ENCODE assay signal across 9 cellular contexts in genomic region chr5:123371575-123372179, GRCh38. TPM values are rescaled to one million over a fixed set of nuclear protein-coding genes. Genes with fewer than 3 reads are reported as not detected.
DNase-seq lines count a peak whose midpoint lies in the region; ATAC-seq, FAIRE-seq and TF ChIP-seq lines count a peak whose summit lies in the region.
"Had no signal": no experiment of that assay in that cellular context is flagged by ENCODE, and none has a peak within 500 bp of the region (broad histone marks: within the 10 kb centered on the region; RNA-seq: fewer than 3 reads in every experiment).

No MANE protein-coding gene starts in this region.

- BruUV-seq in PC-3 (replicated peaks; lab: Mats Ljungman, UMichigan): no TSS peak

- peak; percentile 26 for DNase-seq in stimulated activated CD4-positive, alpha-beta T cell treated with anti-CD3 and anti-CD28 coated beads, Interleukin-12 subunit alpha, Interleukin-12 subunit beta, amount 100 ng/mL, for 4 hours
- DNase-seq in stimulated activated CD4-positive, alpha-beta T cell treated with anti-CD3 and anti-CD28 coated beads, Interleukin-1b, Interleukin-23, amount 100 ng/mL, for 48 hours: no peak
- DNase-seq in PC-3 (peak; percentile 42), bronchial epithelial cell (ENCODE audit: low read depth) (peak; percentile 12), lung (ENCODE audit: low spot score) (peak; percentile 45), uterus (peak; percentile 16 to 20), NCI-H226 (no peak)

- no peak overlapping the region for H3K9ac ChIP-seq in PC-3 (ENCODE audit: low read length)

- H3K4me3 ChIP-seq in PC-3 (ENCODE audit: low read length): no peak overlapping the region
- H3K4me3 ChIP-seq in bronchial epithelial cell (ENCODE audit: low read depth, low read length): no peak overlapping the region
- no peak overlapping the region for H3K4me3 ChIP-seq in lung
- no peak overlapping the region for H3K4me3 ChIP-seq in uterus

- H3K4me1 ChIP-seq in PC-3 (ENCODE audit: insufficient read depth, low read length): no peaks in the 10 kb centered on the region
- no peaks in the 10 kb centered on the region for H3K4me1 ChIP-seq in lung (ENCODE audit: control insufficient read depth in 2 of 2, insufficient read depth in 2 of 2, low read length in 2 of 2)
- H3K4me1 ChIP-seq in uterus: no peaks in the 10 kb centered on the region

- CTCF ChIA-PET in PC-3 (lab: Charles Lee): no interaction called here

- no peaks in the 10 kb centered on the region for H3K9me2 ChIP-seq in PC-3 (replicated peaks; ENCODE audit: low read length)

- no peak for FAIRE-seq in bronchial epithelial cell (lab: Jason Lieb, UNC)

- no peaks in the 10 kb centered on the region for H4K20me1 ChIP-seq in PC-3 (ENCODE audit: low read length)

- no peaks in the 10 kb centered on the region for H3K27me3 ChIP-seq in PC-3 (ENCODE audit: low read length)
- no peaks in the 10 kb centered on the region for H3K27me3 ChIP-seq in bronchial epithelial cell (ENCODE audit: control insufficient read depth, insufficient read depth, low read length)
- H3K27me3 ChIP-seq in lung (ENCODE audit: control insufficient read depth, insufficient read depth): no peaks in the 10 kb centered on the region
- no peaks in the 10 kb centered on the region for H3K27me3 ChIP-seq in uterus

- POLR2A ChIA-PET in PC-3 (lab: Charles Lee; ENCODE audit: unreplicated experiment): no interaction called here

- TF ChIP-seq CTCF in PC-3 (conservative IDR thresholded peaks at IDR 0.05; ENCODE audit: low read depth, low read length) (peak; percentile 68), bronchial epithelial cell (IDR thresholded peaks at IDR 0.05; ENCODE audit: insufficient read depth, low read length, severe bottlenecking) (peak; percentile 63), lung (IDR thresholded peaks at IDR 0.05; ENCODE audit: control extremely low read depth, extremely low read depth) (no peak), uterus (IDR thresholded peaks at IDR 0.05) (peak in 2 of 4 experiments; percentile 9 to 26)

- no peaks in the 10 kb centered on the region for H3F3A ChIP-seq in PC-3 (ENCODE audit: low read length, unreplicated experiment)

- intact Hi-C loops in PC-3 (cut with micrococcal nuclease) (no loop called here), uterus (cut with DNase I; ENCODE audit: low total_unique reads) (no loop called here)

- 0 out of 2 replicates have a peak, but pooled peaks cover 3% of the 10 kb centered on the region for H3K36me3 ChIP-seq in PC-3 (ENCODE audit: low read depth, low read length)
- H3K36me3 ChIP-seq in bronchial epithelial cell (ENCODE audit: control insufficient read depth, insufficient read depth, low read length): no peaks in the 10 kb centered on the region
- peaks cover 9 to 18% of the 10 kb centered on the region in 2 donors for H3K36me3 ChIP-seq in lung (ENCODE audit: control insufficient read depth in 2 of 2, insufficient read depth in 2 of 2, low read length in 2 of 2)
- no peaks in the 10 kb centered on the region for H3K36me3 ChIP-seq in uterus

- H3K27ac ChIP-seq in PC-3 (ENCODE audit: low read length) (no peak overlapping the region), lung (ENCODE audit: low read depth in 1 of 2, low read length in 1 of 2) (no peak overlapping the region), uterus (no peak overlapping the region)
- H3K27ac ChIP-seq: epithelial cell of prostate had no signal

- H3K79me2 ChIP-seq in PC-3 (ENCODE audit: low read length): no peaks in the 10 kb centered on the region

- no peak for TF ChIP-seq POLR2A in uterus (IDR thresholded peaks at IDR 0.05)

- 92 to 93% methylated on average over 4 of the region's 4 CpGs for WGBS in lung, 2 donors

- no peak overlapping the region for H2AFZ ChIP-seq in PC-3 (ENCODE audit: low read length)

- H3K9me3 ChIP-seq in PC-3 (ENCODE audit: low read length): no peaks in the 10 kb centered on the region
- H3K9me3 ChIP-seq in lung (ENCODE audit: control insufficient read depth in 2 of 2, insufficient read depth in 1 of 2, low read length in 1 of 2): no peaks in the 10 kb centered on the region
- H3K9me3 ChIP-seq in uterus: no peaks in the 10 kb centered on the region

- H3K4me2 ChIP-seq in PC-3 (ENCODE audit: low read length): no peak overlapping the region

- no peak for ATAC-seq in PC-3
- ATAC-seq in lung (ENCODE audit: insufficient read depth, low FRiP score): no peak
- no peak for ATAC-seq in HG03342 (IDR thresholded peaks at IDR 0.05; ENCODE audit: unreplicated experiment)

RNA-seq across cellular contexts. Expression of gene CEP120, which starts 51.5 kb away (rescaled TPM):
- total RNA-seq in PC-3 (2014; rRNA removed) (5.4 and 11.5 TPM in 2 replicates), bronchial epithelial cell (13.8 and 15.0 TPM in 2 replicates), lung (10 to 100 TPM; 20.0 to 29.6 TPM), uterus (10 to 100 TPM; 18.2 to 55.8 (median 41.0) TPM)
- 1 to 10 TPM; 5.0 to 5.2 TPM for polyA plus RNA-seq in lung

Comparison
In these comparisons a context has a peak if more than half of its experiments do, and no peak if none do; other contexts are left out.
1. DNase-seq: peak in stimulated activated CD4-positive, alpha-beta T cell treated with anti-CD3 and anti-CD28 coated beads, Interleukin-12 subunit alpha, Interleukin-12 subunit beta, amount 100 ng/mL, for 4 hours (single experiment), PC-3 (single experiment), bronchial epithelial cell (single experiment), lung (single experiment) and uterus (2 of 2); none in stimulated activated CD4-positive, alpha-beta T cell treated with anti-CD3 and anti-CD28 coated beads, Interleukin-1b, Interleukin-23, amount 100 ng/mL, for 48 hours (single experiment) and NCI-H226 (single experiment).